ENCODE assay signal across 1 cellular context in genomic region chr14:90828642-90829487, GRCh38.
TF ChIP-seq lines count a peak whose summit lies in the region.

No MANE protein-coding gene starts in this region.

TF ChIP-seq in SK-N-SH treated with all-trans-retinoic acid at 6 μM for 48 hours, 23 proteins besides CTCF, POLR2A, EP300 and RAD21 (continued from another document):
- TF ChIP-seq, protein P1, sequence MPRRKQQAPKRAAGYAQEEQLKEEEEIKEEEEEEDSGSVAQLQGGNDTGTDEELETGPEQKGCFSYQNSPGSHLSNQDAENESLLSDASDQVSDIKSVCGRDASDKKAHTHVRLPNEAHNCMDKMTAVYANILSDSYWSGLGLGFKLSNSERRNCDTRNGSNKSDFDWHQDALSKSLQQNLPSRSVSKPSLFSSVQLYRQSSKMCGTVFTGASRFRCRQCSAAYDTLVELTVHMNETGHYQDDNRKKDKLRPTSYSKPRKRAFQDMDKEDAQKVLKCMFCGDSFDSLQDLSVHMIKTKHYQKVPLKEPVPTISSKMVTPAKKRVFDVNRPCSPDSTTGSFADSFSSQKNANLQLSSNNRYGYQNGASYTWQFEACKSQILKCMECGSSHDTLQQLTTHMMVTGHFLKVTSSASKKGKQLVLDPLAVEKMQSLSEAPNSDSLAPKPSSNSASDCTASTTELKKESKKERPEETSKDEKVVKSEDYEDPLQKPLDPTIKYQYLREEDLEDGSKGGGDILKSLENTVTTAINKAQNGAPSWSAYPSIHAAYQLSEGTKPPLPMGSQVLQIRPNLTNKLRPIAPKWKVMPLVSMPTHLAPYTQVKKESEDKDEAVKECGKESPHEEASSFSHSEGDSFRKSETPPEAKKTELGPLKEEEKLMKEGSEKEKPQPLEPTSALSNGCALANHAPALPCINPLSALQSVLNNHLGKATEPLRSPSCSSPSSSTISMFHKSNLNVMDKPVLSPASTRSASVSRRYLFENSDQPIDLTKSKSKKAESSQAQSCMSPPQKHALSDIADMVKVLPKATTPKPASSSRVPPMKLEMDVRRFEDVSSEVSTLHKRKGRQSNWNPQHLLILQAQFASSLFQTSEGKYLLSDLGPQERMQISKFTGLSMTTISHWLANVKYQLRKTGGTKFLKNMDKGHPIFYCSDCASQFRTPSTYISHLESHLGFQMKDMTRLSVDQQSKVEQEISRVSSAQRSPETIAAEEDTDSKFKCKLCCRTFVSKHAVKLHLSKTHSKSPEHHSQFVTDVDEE (CRISPR knock-in tag; IDR thresholded peaks at IDR 0.05) = no peak
- no peak for TF ChIP-seq ARNTL (CRISPR knock-in tag; IDR thresholded peaks at IDR 0.05; ENCODE audit: borderline replicate concordance, low read depth)
- no peak for TF ChIP-seq BACH2 (CRISPR knock-in tag; IDR thresholded peaks at IDR 0.05; ENCODE audit: borderline replicate concordance)
- no peak for TF ChIP-seq ZNF565 (CRISPR knock-in tag; conservative IDR thresholded peaks at IDR 0.05; ENCODE audit: low read depth)
- no peak for TF ChIP-seq SNAI2 (CRISPR knock-in tag; IDR thresholded peaks at IDR 0.05)
